8 cellular contexts compared by ENCODE assay signal in the genomic region with DNA sequence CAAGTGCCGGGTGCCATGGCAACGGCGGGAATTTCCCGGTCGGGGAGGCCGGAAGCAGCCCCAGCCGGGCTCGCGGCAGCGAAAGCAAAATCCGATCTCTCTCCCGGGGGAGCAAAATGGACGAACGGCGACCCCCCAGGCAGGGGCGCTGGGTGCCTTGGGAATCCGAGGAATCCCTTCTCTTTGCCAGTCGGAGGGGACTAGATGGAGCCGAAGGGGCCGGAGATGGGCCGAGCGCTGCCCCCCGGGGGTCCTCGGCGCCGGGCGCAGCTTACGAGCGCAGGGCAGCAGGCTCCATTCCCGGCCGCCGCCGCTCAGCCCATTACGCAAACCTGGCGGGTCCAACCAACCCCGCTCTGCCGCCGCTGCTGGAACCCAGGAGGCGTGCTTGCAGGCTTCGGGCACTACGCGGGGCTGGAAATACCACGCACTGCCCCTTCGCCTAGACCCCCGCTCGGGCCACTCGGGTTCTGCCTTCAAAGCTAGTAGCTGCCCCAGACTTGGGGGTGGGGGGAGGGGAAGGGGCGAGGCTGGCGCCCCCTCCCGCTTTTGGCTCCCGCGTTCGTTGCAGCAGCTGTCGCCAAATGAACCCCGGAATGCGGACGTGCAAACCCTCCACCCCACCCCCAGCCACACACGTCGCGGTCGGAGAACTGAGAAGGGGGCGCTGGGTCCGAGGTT. TPM values are rescaled to one million over a fixed set of nuclear protein-coding genes. Genes with fewer than 3 reads are reported as not detected.
DNase-seq lines count a peak whose midpoint lies in the region; ATAC-seq and TF ChIP-seq lines count a peak whose summit lies in the region.
"Not testable (repeated sequence)": the region's sequence is repeated elsewhere in the genome, so short reads cannot be mapped to it uniquely, and the experiment has no call there.
"Had no signal": no experiment of that assay in that cellular context is flagged by ENCODE, and none has a peak within 500 bp of the region (broad histone marks: within the 10 kb centered on the region; RNA-seq: fewer than 3 reads in every experiment).

No MANE protein-coding gene starts in this region.

- H3K4me1 ChIP-seq in OCI-LY1 (ENCODE audit: insufficient read depth, low read length, severe bottlenecking); muscle layer of duodenum (ENCODE audit: control insufficient read depth in 1 of 2, insufficient read depth in 2 of 2, low read length in 2 of 2): not testable (repeated sequence)

- H3K9ac ChIP-seq in OCI-LY1 (ENCODE audit: low read length), result peak overlapping the region; percentile 77

- H3K9me3 ChIP-seq in OCI-LY1 (ENCODE audit: low read length); muscle layer of duodenum (ENCODE audit: control insufficient read depth in 1 of 2, low read length in 2 of 2): not testable (repeated sequence)

- not testable (repeated sequence) for H3K79me2 ChIP-seq in OCI-LY1 (ENCODE audit: insufficient read depth, low read length)

- not testable (repeated sequence) for H3K27me3 ChIP-seq in OCI-LY1 (ENCODE audit: insufficient read depth, low read length); muscle layer of duodenum (ENCODE audit: low read depth, low read length)

- H3K27ac Mint-ChIP-seq in activated CD8-positive, alpha-beta T cell treated with anti-CD3 and anti-CD28 coated beads for 36 hours, result peak overlapping the region; percentile 83
- peak overlapping the region in 2 of 5 experiments; percentile 70 to 73 for H3K27ac Mint-ChIP-seq in brain

- intact Hi-C loops in activated CD8-positive, alpha-beta T cell treated with anti-CD3 and anti-CD28 coated beads for 36 hours (cut with micrococcal nuclease); Right ventricle myocardium inferior (cut with DNase I): not testable (repeated sequence)

- peak overlapping the region; percentile 68 for H3K4me2 ChIP-seq in OCI-LY1 (ENCODE audit: low read length)

- H3K27me3 Mint-ChIP-seq in activated CD8-positive, alpha-beta T cell treated with anti-CD3 and anti-CD28 coated beads for 36 hours; brain: not testable (repeated sequence)

- H4K20me1 ChIP-seq in OCI-LY1 (ENCODE audit: insufficient read depth, low read length), result not testable (repeated sequence)

- not testable (repeated sequence) for H3K36me3 ChIP-seq in OCI-LY1 (ENCODE audit: insufficient read depth, low read length); muscle layer of duodenum (ENCODE audit: control insufficient read depth in 1 of 2, insufficient read depth in 2 of 2, low read length in 2 of 2)

- peak overlapping the region; percentile 82 for H3K27ac ChIP-seq in OCI-LY1 (ENCODE audit: low read depth, low read length, poor library complexity, severe bottlenecking)
- not testable (repeated sequence) for H3K27ac ChIP-seq in muscle layer of duodenum (ENCODE audit: low read length)

- H3K4me3 ChIP-seq in OCI-LY1 (ENCODE audit: low read depth, low read length, poor library complexity, severe bottlenecking), result peak overlapping the region; percentile 73
- H3K4me3 ChIP-seq in muscle layer of duodenum (ENCODE audit: low read depth in 1 of 2, low read length in 2 of 2), result peak overlapping the region; percentile 21 to 64

- not testable (repeated sequence) for H3K9me3 Mint-ChIP-seq in activated CD8-positive, alpha-beta T cell treated with anti-CD3 and anti-CD28 coated beads for 36 hours; brain

- not testable (repeated sequence) for ATAC-seq in activated CD8-positive, alpha-beta T cell treated with anti-CD3 and anti-CD28 coated beads for 36 hours; Right ventricle myocardium inferior

- not testable (repeated sequence) for H3K4me1 Mint-ChIP-seq in activated CD8-positive, alpha-beta T cell treated with anti-CD3 and anti-CD28 coated beads for 36 hours (ENCODE audit: low read depth); brain

- peak; percentile 56 for DNase-seq in activated CD8-positive, alpha-beta T cell treated with anti-CD3 and anti-CD28 coated beads for 36 hours
- peak; percentile 67 for DNase-seq in Right ventricle myocardium inferior (ENCODE audit: missing footprints)
- DNase-seq in stimulated activated CD4-positive, alpha-beta T cell treated with anti-CD3 and anti-CD28 coated beads, Interleukin-2, amount 100 ng/mL, for 24 hours, result peak; percentile 49 to 59

- not testable (repeated sequence) for H3F3A ChIP-seq in OCI-LY1 (ENCODE audit: insufficient read depth, low read length)

- CTCF ChIA-PET in activated CD8-positive, alpha-beta T cell treated with anti-CD3 and anti-CD28 coated beads for 36 hours (lab: Charles Lee), result not testable (repeated sequence)

- peak overlapping the region; percentile 74 for H3K4me3 Mint-ChIP-seq in activated CD8-positive, alpha-beta T cell treated with anti-CD3 and anti-CD28 coated beads for 36 hours
- peak overlapping the region; percentile 74 to 82 (median 79) for H3K4me3 Mint-ChIP-seq in brain

- POLR2A ChIA-PET in activated CD8-positive, alpha-beta T cell treated with anti-CD3 and anti-CD28 coated beads for 36 hours (lab: Charles Lee), result not testable (repeated sequence)

- H3K36me3 Mint-ChIP-seq in activated CD8-positive, alpha-beta T cell treated with anti-CD3 and anti-CD28 coated beads for 36 hours (ENCODE audit: low read depth); brain: not testable (repeated sequence)

- not testable (repeated sequence) for H2AFZ ChIP-seq in OCI-LY1 (ENCODE audit: low read length)

- not testable (repeated sequence) for H3K9me2 ChIP-seq in OCI-LY1 (ENCODE audit: low read depth, low read length)

- peak; percentile 19 for TF ChIP-seq POLR2A in GM18526 (IDR thresholded peaks at IDR 0.05; ENCODE audit: extremely low read depth, insufficient read length)

- not testable (repeated sequence) for TF ChIP-seq CTCF in OCI-LY1 (IDR thresholded peaks at IDR 0.05; ENCODE audit: low read length); activated CD8-positive, alpha-beta T cell treated with anti-CD3 and anti-CD28 coated beads for 36 hours (IDR thresholded peaks at IDR 0.05); brain (conservative IDR thresholded peaks at IDR 0.05)

RNA-seq across cellular contexts. Expression of a gene that starts 24.1 kb away (rescaled TPM):
- total RNA-seq in activated CD8-positive, alpha-beta T cell treated with anti-CD3 and anti-CD28 coated beads for 36 hours, result under 1 TPM in 1 of 2 experiments, not detected in 1; 0.07 TPM
- polyA plus RNA-seq in brain (ENCODE audit: insufficient read depth, low read depth, low replicate concordance), result not detected
- not detected for total RNA-seq in Right ventricle myocardium inferior
- total RNA-seq: sciatic nerve had no signal
